Comparison of ENCODE assay signal across 2 cellular contexts in genomic region chr5:1635477-1635876, GRCh38.
TF ChIP-seq lines count a peak whose summit lies in the region.

No MANE protein-coding gene starts in this region.

TF ChIP-seq in IMR-90, 13 proteins besides CTCF, POLR2A, EP300 and RAD21:
- peak; percentile 31; the same call in 1 of the 2 replicates for TF ChIP-seq FOS (IDR thresholded peaks at IDR 0.05; ENCODE audit: low read depth, low read length)

TF ChIP-seq in GM12878, 131 proteins besides CTCF, POLR2A, EP300 and RAD21:
- 0 out of 2 replicates have a peak, but pooled peaks have one; percentile 11 for TF ChIP-seq JUNB (IDR thresholded peaks at IDR 0.05)
- TF ChIP-seq RUNX3 (IDR thresholded peaks at IDR 0.05; ENCODE audit: low read length): 0 out of 2 replicates have a peak, but pooled peaks have one; percentile 6
